Comparison of ENCODE assay signal across 17 cellular contexts in the genomic region with DNA sequence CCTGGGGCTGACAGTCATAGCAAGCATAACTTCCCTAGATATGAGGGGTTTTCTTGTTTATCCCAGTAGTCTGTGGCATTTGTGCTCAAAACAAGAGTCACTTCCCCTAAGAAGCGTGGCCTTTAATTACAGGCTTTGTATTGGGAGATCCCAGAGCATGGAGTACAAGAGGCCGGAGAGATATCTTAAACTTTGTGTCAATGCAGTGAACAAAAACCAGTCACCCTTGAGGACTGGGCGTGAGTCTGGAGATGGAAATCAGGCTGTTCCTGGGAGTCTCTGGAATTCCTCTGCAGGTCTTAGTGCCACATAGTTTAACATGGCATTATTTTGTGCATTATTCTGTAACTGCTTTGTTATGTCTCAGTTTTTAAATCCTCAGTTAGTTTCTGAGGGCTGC.
DNase-seq lines count a peak whose midpoint lies in the region; ATAC-seq and TF ChIP-seq lines count a peak whose summit lies in the region.
"Had no signal": no experiment of that assay in that cellular context is flagged by ENCODE, and none has a peak within 500 bp of the region (broad histone marks: within the 10 kb centered on the region; RNA-seq: fewer than 3 reads in every experiment).

No MANE protein-coding gene starts in this region.

- no peaks in the 10 kb centered on the region for H4K20me1 ChIP-seq in GM23338 (replicated peaks; ENCODE audit: insufficient read depth)

- H3K4me1 Mint-ChIP-seq in GM23338 (peaks cover 3% of the 10 kb centered on the region; the same call in 2 of the 3 replicates), Caco-2 (ENCODE audit: low read depth, unreplicated experiment) (peaks cover 6% of the 10 kb centered on the region)

- H3K4ac ChIP-seq in trophoblast cell (ENCODE audit: low read depth, low read length), result no peak overlapping the region

- H3K27ac Mint-ChIP-seq in GM23338, result no peak overlapping the region
- no peak overlapping the region for H3K27ac Mint-ChIP-seq in Caco-2 (ENCODE audit: unreplicated experiment)
- H3K27ac Mint-ChIP-seq: CD4-positive, alpha-beta T cell had no signal

- H2AK5ac ChIP-seq in trophoblast cell (ENCODE audit: low read length), result no peak overlapping the region

- H3K4me2 ChIP-seq in GM23338, result no peak overlapping the region
- peak overlapping the region; percentile 51 for H3K4me2 ChIP-seq in trophoblast cell (ENCODE audit: low read length)

- H3K4me3 ChIP-seq in left ventricle myocardium inferior (no peak overlapping the region), GM23338 (no peak overlapping the region), trophoblast cell (ENCODE audit: low read depth, low read length) (no peak overlapping the region), Caco-2 (ENCODE audit: low read depth, low read length) (no peak overlapping the region)

- H3K79me2 ChIP-seq in GM23338 (replicated peaks; ENCODE audit: insufficient read depth) (no peaks in the 10 kb centered on the region; the same call in 1 of the 2 replicates), trophoblast cell (ENCODE audit: control insufficient read depth, insufficient read depth, low read length, poor library complexity) (peaks cover 3% of the 10 kb centered on the region)

- peaks cover 19% of the 10 kb centered on the region for H3K79me1 ChIP-seq in trophoblast cell (ENCODE audit: low read length)

- H3K9me3 Mint-ChIP-seq in GM23338 (no peaks in the 10 kb centered on the region), Caco-2 (ENCODE audit: unreplicated experiment) (peaks cover 11% of the 10 kb centered on the region)
- H3K9me3 Mint-ChIP-seq: CD4-positive, alpha-beta T cell had no signal

- H3K9ac ChIP-seq in trophoblast cell (ENCODE audit: low read length), result no peak overlapping the region

- intact Hi-C loops in Right ventricle myocardium superior (cut with DNase I) (no loop called here), left ventricle myocardium inferior (cut with micrococcal nuclease) (no loop called here), Caco-2 (cut with micrococcal nuclease; ENCODE audit: unreplicated experiment) (no loop called here)

- no peaks in the 10 kb centered on the region for H3K9me2 ChIP-seq in GM23338 (ENCODE audit: insufficient read depth)

- CTCF ChIA-PET in Caco-2 (lab: Charles Lee), result no interaction called here

- no TSS peak for BruUV-seq in Caco-2 (replicated peaks; lab: Mats Ljungman, UMichigan)

- peak overlapping the region; percentile 73 for H2BK5ac ChIP-seq in trophoblast cell (ENCODE audit: low read depth, low read length, poor library complexity)

- no peaks in the 10 kb centered on the region for H3F3A ChIP-seq in GM23338 (replicated peaks; ENCODE audit: low read depth)

- peak overlapping the region; percentile 57; the same call in 1 of the 2 replicates for H2AFZ ChIP-seq in GM23338
- no peak overlapping the region for H2AFZ ChIP-seq in trophoblast cell (ENCODE audit: insufficient read depth, low read length, poor library complexity)

- no CpG with 5 or more reads among the region's 3 CpGs for WGBS in trophoblast cell (ENCODE audit: extremely low coverage, insufficient coverage, insufficient read length)

- H2BK120ac ChIP-seq in trophoblast cell (ENCODE audit: insufficient read depth, low read length, poor library complexity), result peak overlapping the region; percentile 87

- DNase-seq in Right ventricle myocardium superior, result no peak
- DNase-seq in left ventricle myocardium inferior, result no peak
- DNase-seq in GM23338 (ENCODE audit: low spot score), result no peak
- DNase-seq in islet precursor cell, result peak; percentile 80
- DNase-seq in trophoblast cell, result peak in 1 of 2 donors; percentile 27
- no peak for DNase-seq in A172 (ENCODE audit: low spot score)
- no peak for DNase-seq in Caco-2
- no peak for DNase-seq in 8988T
- DNase-seq: ACHN; AML-193; CD4-positive, alpha-beta T cell; DMS153; DMS79; GF-D8; GOT3; H7 had no signal

- H3K4me1 ChIP-seq in left ventricle myocardium inferior (no peaks in the 10 kb centered on the region), GM23338 (ENCODE audit: insufficient read depth) (peaks cover 8% of the 10 kb centered on the region), trophoblast cell (ENCODE audit: control insufficient read depth in 1 of 2, insufficient read depth in 2 of 2, low read length in 2 of 2) (peaks cover 13 to 27% of the 10 kb centered on the region in 2 experiments), Caco-2 (peaks cover 4% of the 10 kb centered on the region; the same call in 1 of the 2 replicates)

- H3K9me3 ChIP-seq in left ventricle myocardium inferior (replicated peaks) (peaks cover 11% of the 10 kb centered on the region), trophoblast cell (ENCODE audit: insufficient read depth, low read depth, low read length) (no peaks in the 10 kb centered on the region), Caco-2 (no peaks in the 10 kb centered on the region)

- H3K18ac ChIP-seq in trophoblast cell (ENCODE audit: low read length), result no peak overlapping the region

- no peak overlapping the region for H3K23ac ChIP-seq in trophoblast cell (ENCODE audit: low read length)

- ATAC-seq in Right ventricle myocardium superior (ENCODE audit: poor library complexity) (peak; percentile 31), GM23338 (no peak)

- H3K27me3 Mint-ChIP-seq in GM23338 (ENCODE audit: insufficient read depth, low read depth, poor library complexity) (peaks cover 4% of the 10 kb centered on the region), Caco-2 (ENCODE audit: insufficient read depth, unreplicated experiment) (peaks cover 11% of the 10 kb centered on the region)

- no peak overlapping the region for H4K8ac ChIP-seq in trophoblast cell (ENCODE audit: low read depth, low read length)

- POLR2A ChIA-PET in Caco-2 (lab: Charles Lee), result no interaction called here

- H4K12ac ChIP-seq in trophoblast cell (ENCODE audit: low read depth, low read length), result no peak overlapping the region

- no peak overlapping the region for H3K14ac ChIP-seq in trophoblast cell (ENCODE audit: low read length)

- peaks cover 16% of the 10 kb centered on the region for H3K27me3 ChIP-seq in left ventricle myocardium inferior (ENCODE audit: low read depth)
- no peaks in the 10 kb centered on the region for H3K27me3 ChIP-seq in GM23338 (ENCODE audit: insufficient read depth)
- H3K27me3 ChIP-seq in trophoblast cell (ENCODE audit: insufficient read depth, low read length), result no peaks in the 10 kb centered on the region
- no peaks in the 10 kb centered on the region for H3K27me3 ChIP-seq in Caco-2 (replicated peaks; ENCODE audit: control insufficient read depth, insufficient read depth, low read length)

- no peak overlapping the region for H2BK12ac ChIP-seq in trophoblast cell (ENCODE audit: low read length)

- TF ChIP-seq CTCF in left ventricle myocardium inferior (IDR thresholded peaks at IDR 0.05; ENCODE audit: borderline replicate concordance) (no peak), GM23338 (conservative IDR thresholded peaks at IDR 0.05; ENCODE audit: low read depth in 2 of 2) (no peak), Caco-2 (IDR thresholded peaks at IDR 0.05; ENCODE audit: insufficient read depth in 1 of 2, low read depth in 1 of 2, low read length in 1 of 2, severe bottlenecking in 1 of 2, unreplicated experiment in 1 of 2) (no peak)

- H3K36me3 Mint-ChIP-seq in GM23338 (ENCODE audit: low read depth) (no peaks in the 10 kb centered on the region), Caco-2 (ENCODE audit: insufficient read depth, unreplicated experiment) (no peaks in the 10 kb centered on the region)

- H3K36me3 ChIP-seq in left ventricle myocardium inferior (no peaks in the 10 kb centered on the region), GM23338 (ENCODE audit: insufficient read depth) (no peaks in the 10 kb centered on the region), trophoblast cell (ENCODE audit: control insufficient read depth in 1 of 2, insufficient read depth in 2 of 2, low read length in 2 of 2) (no peaks in the 10 kb centered on the region), Caco-2 (ENCODE audit: control insufficient read depth, insufficient read depth, low read length) (no peaks in the 10 kb centered on the region)

- H3K4me3 Mint-ChIP-seq in GM23338, result no peak overlapping the region
- H3K4me3 Mint-ChIP-seq in Caco-2 (ENCODE audit: unreplicated experiment), result no peak overlapping the region
- H3K4me3 Mint-ChIP-seq: CD4-positive, alpha-beta T cell had no signal

- H3K27ac ChIP-seq in left ventricle myocardium inferior (replicated peaks), result no peak overlapping the region
- H3K27ac ChIP-seq in GM23338 (ENCODE audit: low read depth), result no peak overlapping the region
- H3K27ac ChIP-seq in trophoblast cell (ENCODE audit: low read depth, low read length), result peak overlapping the region; percentile 96
- H3K27ac ChIP-seq: C4-2B had no signal

- H4K91ac ChIP-seq in trophoblast cell (ENCODE audit: low read depth, low read length), result peak overlapping the region; percentile 61

TF ChIP-seq in GM23338, 12 proteins besides CTCF, POLR2A, EP300 and RAD21 (continues in another document):
- TF ChIP-seq JUNB (IDR thresholded peaks at IDR 0.05; ENCODE audit: unreplicated experiment) (no peak), EZH2 (IDR thresholded peaks at IDR 0.05; ENCODE audit: low read depth, unreplicated experiment) (no peak), ZNF114 (CRISPR knock-in tag; IDR thresholded peaks at IDR 0.05) (no peak)
